In the genomic region with DNA sequence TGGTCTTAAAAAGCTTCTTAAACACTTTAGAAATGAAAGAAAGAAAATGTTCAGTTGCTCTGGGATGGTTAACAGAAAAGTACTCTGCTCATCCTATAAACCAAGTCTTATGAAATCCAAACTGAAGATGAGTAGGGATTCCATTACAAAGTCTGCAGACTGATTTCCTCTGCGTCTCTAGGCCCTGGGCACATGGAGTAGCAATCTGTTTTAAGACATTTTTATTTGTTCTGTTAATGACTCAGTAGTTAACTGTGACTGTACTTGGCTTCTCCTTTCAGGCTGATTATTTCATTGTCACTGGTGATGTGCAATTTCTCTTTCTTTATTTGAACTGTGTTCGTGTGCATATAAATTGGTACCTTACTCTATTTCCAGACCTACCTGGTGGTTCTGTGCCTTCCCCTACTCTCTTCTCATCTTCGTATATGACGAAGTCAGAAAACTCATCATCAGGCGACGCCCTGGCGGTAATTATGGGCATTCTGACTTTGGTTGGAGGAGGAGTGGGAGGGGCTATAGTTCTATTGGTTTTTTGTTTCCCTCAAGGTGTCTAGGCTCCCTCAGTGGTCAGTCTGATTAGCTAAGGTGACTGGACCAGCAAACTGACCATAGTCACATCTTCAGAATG, we compare ENCODE assay signal across 2 cellular contexts.
TF ChIP-seq lines count a peak whose summit lies in the region.

No MANE protein-coding gene starts in this region.

TF ChIP-seq in K562, 482 proteins besides CTCF, POLR2A, EP300 and RAD21:
- TF ChIP-seq ZBTB33 (CRISPR knock-in tag; IDR thresholded peaks at IDR 0.05) (peak; percentile 56; the same call in 1 of the 2 replicates), PRMT5 (CRISPR knock-in tag; IDR thresholded peaks at IDR 0.05) (no peak)

TF ChIP-seq in GM12891, 5 proteins besides CTCF, POLR2A, EP300 and RAD21:
- no peak for TF ChIP-seq SPI1 (IDR thresholded peaks at IDR 0.05; ENCODE audit: low read depth, low read length)
- TF ChIP-seq POU2F2 (IDR thresholded peaks at IDR 0.05; ENCODE audit: low read depth, low read length): no peak
- TF ChIP-seq TAF1 (IDR thresholded peaks at IDR 0.05; ENCODE audit: low read depth, low read length): no peak
- no peak for TF ChIP-seq PAX5 (IDR thresholded peaks at IDR 0.05; ENCODE audit: insufficient read depth, low read length, severe bottlenecking)
- no peak for TF ChIP-seq POLR2AphosphoS5 (IDR thresholded peaks at IDR 0.05; ENCODE audit: low read depth, low read length)
